ENCODE assay signal across 1 cellular context in the genomic region with DNA sequence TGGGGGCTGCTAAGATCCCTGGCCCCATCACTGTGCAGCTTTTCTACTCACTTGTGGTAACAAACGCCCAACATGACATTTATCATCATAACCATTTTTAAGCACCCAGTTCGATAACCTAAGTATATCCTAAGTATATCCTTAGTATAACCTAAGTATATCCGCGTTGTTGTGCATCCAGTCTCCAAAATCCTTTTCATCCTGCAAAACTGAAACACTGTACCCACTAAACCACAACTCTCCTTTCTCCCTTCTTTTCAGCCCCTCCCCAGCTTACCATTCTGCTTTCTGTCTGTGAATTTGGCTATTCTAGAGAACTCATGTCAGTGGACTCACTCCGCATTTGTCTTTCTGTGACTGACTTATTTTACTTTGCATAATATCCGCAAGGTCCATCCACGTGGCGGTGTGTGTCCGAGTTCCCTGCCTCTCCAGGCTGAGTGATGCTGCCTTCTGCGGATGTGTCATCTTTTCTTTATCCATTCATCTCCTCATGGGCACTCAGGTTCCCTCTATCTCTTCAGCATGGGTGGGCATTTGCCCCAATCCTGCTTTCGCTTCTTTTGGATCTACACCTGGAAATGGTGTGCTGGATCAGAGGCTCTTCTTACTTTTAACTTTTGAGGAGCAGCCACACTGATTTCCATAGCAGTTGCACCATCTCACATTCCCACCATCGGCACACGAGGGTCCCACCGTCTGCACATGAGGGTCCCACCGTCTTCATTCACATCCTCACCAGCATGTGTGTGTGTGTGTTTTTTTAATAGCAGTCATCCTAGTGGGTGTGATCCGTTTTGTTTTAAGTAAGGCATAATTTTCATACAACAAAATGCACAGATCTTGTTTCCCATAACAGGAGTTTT.
A peak's percentile ranks its signal among the peaks of the same experiment; 100 is the strongest.
TF ChIP-seq lines count a peak whose summit lies in the region.

No MANE protein-coding gene starts in this region.

TF ChIP-seq in K562, 482 proteins besides CTCF, POLR2A, EP300 and RAD21 (continued from another document and continues in another):
- TF ChIP-seq, protein P1, sequence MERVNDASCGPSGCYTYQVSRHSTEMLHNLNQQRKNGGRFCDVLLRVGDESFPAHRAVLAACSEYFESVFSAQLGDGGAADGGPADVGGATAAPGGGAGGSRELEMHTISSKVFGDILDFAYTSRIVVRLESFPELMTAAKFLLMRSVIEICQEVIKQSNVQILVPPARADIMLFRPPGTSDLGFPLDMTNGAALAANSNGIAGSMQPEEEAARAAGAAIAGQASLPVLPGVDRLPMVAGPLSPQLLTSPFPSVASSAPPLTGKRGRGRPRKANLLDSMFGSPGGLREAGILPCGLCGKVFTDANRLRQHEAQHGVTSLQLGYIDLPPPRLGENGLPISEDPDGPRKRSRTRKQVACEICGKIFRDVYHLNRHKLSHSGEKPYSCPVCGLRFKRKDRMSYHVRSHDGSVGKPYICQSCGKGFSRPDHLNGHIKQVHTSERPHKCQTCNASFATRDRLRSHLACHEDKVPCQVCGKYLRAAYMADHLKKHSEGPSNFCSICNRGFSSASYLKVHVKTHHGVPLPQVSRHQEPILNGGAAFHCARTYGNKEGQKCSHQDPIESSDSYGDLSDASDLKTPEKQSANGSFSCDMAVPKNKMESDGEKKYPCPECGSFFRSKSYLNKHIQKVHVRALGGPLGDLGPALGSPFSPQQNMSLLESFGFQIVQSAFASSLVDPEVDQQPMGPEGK (CRISPR knock-in tag; IDR thresholded peaks at IDR 0.05; ENCODE audit: borderline replicate concordance): no peak
- no peak for TF ChIP-seq ZNF197 (CRISPR knock-in tag; IDR thresholded peaks at IDR 0.05; ENCODE audit: low read depth)
- no peak for TF ChIP-seq ZNF444 (CRISPR knock-in tag; IDR thresholded peaks at IDR 0.05)
- no peak for TF ChIP-seq BACH1 (tag; IDR thresholded peaks at IDR 0.05)
- TF ChIP-seq, protein P2, sequence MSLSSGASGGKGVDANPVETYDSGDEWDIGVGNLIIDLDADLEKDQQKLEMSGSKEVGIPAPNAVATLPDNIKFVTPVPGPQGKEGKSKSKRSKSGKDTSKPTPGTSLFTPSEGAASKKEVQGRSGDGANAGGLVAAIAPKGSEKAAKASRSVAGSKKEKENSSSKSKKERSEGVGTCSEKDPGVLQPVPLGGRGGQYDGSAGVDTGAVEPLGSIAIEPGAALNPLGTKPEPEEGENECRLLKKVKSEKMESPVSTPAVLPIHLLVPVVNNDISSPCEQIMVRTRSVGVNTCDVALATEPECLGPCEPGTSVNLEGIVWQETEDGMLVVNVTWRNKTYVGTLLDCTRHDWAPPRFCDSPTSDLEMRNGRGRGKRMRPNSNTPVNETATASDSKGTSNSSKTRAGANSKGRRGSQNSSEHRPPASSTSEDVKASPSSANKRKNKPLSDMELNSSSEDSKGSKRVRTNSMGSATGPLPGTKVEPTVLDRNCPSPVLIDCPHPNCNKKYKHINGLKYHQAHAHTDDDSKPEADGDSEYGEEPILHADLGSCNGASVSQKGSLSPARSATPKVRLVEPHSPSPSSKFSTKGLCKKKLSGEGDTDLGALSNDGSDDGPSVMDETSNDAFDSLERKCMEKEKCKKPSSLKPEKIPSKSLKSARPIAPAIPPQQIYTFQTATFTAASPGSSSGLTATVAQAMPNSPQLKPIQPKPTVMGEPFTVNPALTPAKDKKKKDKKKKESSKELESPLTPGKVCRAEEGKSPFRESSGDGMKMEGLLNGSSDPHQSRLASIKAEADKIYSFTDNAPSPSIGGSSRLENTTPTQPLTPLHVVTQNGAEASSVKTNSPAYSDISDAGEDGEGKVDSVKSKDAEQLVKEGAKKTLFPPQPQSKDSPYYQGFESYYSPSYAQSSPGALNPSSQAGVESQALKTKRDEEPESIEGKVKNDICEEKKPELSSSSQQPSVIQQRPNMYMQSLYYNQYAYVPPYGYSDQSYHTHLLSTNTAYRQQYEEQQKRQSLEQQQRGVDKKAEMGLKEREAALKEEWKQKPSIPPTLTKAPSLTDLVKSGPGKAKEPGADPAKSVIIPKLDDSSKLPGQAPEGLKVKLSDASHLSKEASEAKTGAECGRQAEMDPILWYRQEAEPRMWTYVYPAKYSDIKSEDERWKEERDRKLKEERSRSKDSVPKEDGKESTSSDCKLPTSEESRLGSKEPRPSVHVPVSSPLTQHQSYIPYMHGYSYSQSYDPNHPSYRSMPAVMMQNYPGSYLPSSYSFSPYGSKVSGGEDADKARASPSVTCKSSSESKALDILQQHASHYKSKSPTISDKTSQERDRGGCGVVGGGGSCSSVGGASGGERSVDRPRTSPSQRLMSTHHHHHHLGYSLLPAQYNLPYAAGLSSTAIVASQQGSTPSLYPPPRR (CRISPR knock-in tag; IDR thresholded peaks at IDR 0.05; ENCODE audit: borderline replicate concordance): 0 out of 2 replicates have a peak, but pooled peaks have one; percentile 16
- TF ChIP-seq CHCHD3 (CRISPR knock-in tag; IDR thresholded peaks at IDR 0.05): no peak
- TF ChIP-seq SMC3 (conservative IDR thresholded peaks at IDR 0.05; ENCODE audit: insufficient read depth, low read depth, low read length): no peak
- TF ChIP-seq, protein P3, sequence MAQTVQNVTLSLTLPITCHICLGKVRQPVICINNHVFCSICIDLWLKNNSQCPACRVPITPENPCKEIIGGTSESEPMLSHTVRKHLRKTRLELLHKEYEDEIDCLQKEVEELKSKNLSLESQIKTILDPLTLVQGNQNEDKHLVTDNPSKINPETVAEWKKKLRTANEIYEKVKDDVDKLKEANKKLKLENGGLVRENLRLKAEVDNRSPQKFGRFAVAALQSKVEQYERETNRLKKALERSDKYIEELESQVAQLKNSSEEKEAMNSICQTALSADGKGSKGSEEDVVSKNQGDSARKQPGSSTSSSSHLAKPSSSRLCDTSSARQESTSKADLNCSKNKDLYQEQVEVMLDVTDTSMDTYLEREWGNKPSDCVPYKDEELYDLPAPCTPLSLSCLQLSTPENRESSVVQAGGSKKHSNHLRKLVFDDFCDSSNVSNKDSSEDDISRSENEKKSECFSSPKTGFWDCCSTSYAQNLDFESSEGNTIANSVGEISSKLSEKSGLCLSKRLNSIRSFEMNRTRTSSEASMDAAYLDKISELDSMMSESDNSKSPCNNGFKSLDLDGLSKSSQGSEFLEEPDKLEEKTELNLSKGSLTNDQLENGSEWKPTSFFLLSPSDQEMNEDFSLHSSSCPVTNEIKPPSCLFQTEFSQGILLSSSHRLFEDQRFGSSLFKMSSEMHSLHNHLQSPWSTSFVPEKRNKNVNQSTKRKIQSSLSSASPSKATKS (CRISPR knock-in tag; IDR thresholded peaks at IDR 0.05): no peak
- TF ChIP-seq SMAD4 (CRISPR knock-in tag; conservative IDR thresholded peaks at IDR 0.05): no peak
- no peak for TF ChIP-seq ZNF586 (CRISPR knock-in tag; conservative IDR thresholded peaks at IDR 0.05)
- no peak for TF ChIP-seq ZNF589 (CRISPR knock-in tag; IDR thresholded peaks at IDR 0.05; ENCODE audit: low read depth)
- no peak for TF ChIP-seq ZNF263 (CRISPR knock-in tag; IDR thresholded peaks at IDR 0.05; ENCODE audit: borderline replicate concordance)
- TF ChIP-seq, protein P4, sequence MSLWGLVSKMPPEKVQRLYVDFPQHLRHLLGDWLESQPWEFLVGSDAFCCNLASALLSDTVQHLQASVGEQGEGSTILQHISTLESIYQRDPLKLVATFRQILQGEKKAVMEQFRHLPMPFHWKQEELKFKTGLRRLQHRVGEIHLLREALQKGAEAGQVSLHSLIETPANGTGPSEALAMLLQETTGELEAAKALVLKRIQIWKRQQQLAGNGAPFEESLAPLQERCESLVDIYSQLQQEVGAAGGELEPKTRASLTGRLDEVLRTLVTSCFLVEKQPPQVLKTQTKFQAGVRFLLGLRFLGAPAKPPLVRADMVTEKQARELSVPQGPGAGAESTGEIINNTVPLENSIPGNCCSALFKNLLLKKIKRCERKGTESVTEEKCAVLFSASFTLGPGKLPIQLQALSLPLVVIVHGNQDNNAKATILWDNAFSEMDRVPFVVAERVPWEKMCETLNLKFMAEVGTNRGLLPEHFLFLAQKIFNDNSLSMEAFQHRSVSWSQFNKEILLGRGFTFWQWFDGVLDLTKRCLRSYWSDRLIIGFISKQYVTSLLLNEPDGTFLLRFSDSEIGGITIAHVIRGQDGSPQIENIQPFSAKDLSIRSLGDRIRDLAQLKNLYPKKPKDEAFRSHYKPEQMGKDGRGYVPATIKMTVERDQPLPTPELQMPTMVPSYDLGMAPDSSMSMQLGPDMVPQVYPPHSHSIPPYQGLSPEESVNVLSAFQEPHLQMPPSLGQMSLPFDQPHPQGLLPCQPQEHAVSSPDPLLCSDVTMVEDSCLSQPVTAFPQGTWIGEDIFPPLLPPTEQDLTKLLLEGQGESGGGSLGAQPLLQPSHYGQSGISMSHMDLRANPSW (CRISPR knock-in tag; IDR thresholded peaks at IDR 0.05): 0 out of 2 replicates have a peak, but pooled peaks have one; percentile 75
- no peak for TF ChIP-seq POLR2H (tag; IDR thresholded peaks at IDR 0.05; ENCODE audit: low read depth)
- TF ChIP-seq PML (IDR thresholded peaks at IDR 0.05; ENCODE audit: low read length): no peak
- TF ChIP-seq ETV1 (tag; conservative IDR thresholded peaks at IDR 0.05; ENCODE audit: low read depth): no peak
- peak; percentile 69; the same call in 1 of the 2 replicates for TF ChIP-seq TGIF2 (CRISPR knock-in tag; IDR thresholded peaks at IDR 0.05)
- TF ChIP-seq CEBPG (CRISPR knock-in tag; IDR thresholded peaks at IDR 0.05): 0 out of 2 replicates have a peak, but pooled peaks have one; percentile 17
- TF ChIP-seq CEBPG (tag; conservative IDR thresholded peaks at IDR 0.05 in 1 of 2, IDR thresholded peaks at IDR 0.05 in 1 of 2): no peak
- TF ChIP-seq BMI1 (IDR thresholded peaks at IDR 0.05; ENCODE audit: low read length): peak; percentile 66
- 0 out of 2 replicates have a peak, but pooled peaks have one; percentile 18 for TF ChIP-seq IFI16 (CRISPR knock-in tag; IDR thresholded peaks at IDR 0.05)
- TF ChIP-seq, protein P5, sequence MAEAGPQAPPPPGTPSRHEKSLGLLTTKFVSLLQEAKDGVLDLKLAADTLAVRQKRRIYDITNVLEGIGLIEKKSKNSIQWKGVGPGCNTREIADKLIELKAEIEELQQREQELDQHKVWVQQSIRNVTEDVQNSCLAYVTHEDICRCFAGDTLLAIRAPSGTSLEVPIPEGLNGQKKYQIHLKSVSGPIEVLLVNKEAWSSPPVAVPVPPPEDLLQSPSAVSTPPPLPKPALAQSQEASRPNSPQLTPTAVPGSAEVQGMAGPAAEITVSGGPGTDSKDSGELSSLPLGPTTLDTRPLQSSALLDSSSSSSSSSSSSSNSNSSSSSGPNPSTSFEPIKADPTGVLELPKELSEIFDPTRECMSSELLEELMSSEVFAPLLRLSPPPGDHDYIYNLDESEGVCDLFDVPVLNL (CRISPR knock-in tag; IDR thresholded peaks at IDR 0.05; ENCODE audit: low read depth): peak; percentile 24; the same call in 1 of the 2 replicates
- peak; percentile 64; the same call in 1 of the 2 replicates for TF ChIP-seq RNF2 (IDR thresholded peaks at IDR 0.05)
- no peak for TF ChIP-seq MTA3 (IDR thresholded peaks at IDR 0.05; ENCODE audit: borderline replicate concordance)
- TF ChIP-seq, protein P6, sequence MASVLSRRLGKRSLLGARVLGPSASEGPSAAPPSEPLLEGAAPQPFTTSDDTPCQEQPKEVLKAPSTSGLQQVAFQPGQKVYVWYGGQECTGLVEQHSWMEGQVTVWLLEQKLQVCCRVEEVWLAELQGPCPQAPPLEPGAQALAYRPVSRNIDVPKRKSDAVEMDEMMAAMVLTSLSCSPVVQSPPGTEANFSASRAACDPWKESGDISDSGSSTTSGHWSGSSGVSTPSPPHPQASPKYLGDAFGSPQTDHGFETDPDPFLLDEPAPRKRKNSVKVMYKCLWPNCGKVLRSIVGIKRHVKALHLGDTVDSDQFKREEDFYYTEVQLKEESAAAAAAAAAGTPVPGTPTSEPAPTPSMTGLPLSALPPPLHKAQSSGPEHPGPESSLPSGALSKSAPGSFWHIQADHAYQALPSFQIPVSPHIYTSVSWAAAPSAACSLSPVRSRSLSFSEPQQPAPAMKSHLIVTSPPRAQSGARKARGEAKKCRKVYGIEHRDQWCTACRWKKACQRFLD (CRISPR knock-in tag; IDR thresholded peaks at IDR 0.05): no peak
- no peak for TF ChIP-seq FIP1L1 (IDR thresholded peaks at IDR 0.05; ENCODE audit: low read depth, low read length, poor library complexity, severe bottlenecking)
- TF ChIP-seq LCOR (CRISPR knock-in tag; IDR thresholded peaks at IDR 0.05): 0 out of 2 replicates have a peak, but pooled peaks have one; percentile 59
- no peak for TF ChIP-seq ZNF3 (CRISPR knock-in tag; IDR thresholded peaks at IDR 0.05)
- TF ChIP-seq MYC (IDR thresholded peaks at IDR 0.05; ENCODE audit: low read depth, low read length): no peak
- TF ChIP-seq MYC (CRISPR knock-in tag; IDR thresholded peaks at IDR 0.05; ENCODE audit: borderline replicate concordance, low read depth): no peak
- TF ChIP-seq HOXB6 (CRISPR knock-in tag; IDR thresholded peaks at IDR 0.05; ENCODE audit: borderline replicate concordance): no peak
- no peak for TF ChIP-seq ZNF57 (CRISPR knock-in tag; IDR thresholded peaks at IDR 0.05)
- 0 out of 2 replicates have a peak, but pooled peaks have one; percentile 42 for TF ChIP-seq FOXP1 (CRISPR knock-in tag; IDR thresholded peaks at IDR 0.05)
- no peak for TF ChIP-seq TOE1 (IDR thresholded peaks at IDR 0.05; ENCODE audit: borderline replicate concordance)
- TF ChIP-seq TOE1 (CRISPR knock-in tag; IDR thresholded peaks at IDR 0.05; ENCODE audit: borderline replicate concordance, low read depth): 0 out of 2 replicates have a peak, but pooled peaks have one; percentile 72
- no peak for TF ChIP-seq MED1 (CRISPR knock-in tag; IDR thresholded peaks at IDR 0.05; ENCODE audit: borderline replicate concordance)
- peak; percentile 79 for TF ChIP-seq CBX2 (IDR thresholded peaks at IDR 0.05; ENCODE audit: insufficient read depth, low read length, poor library complexity, severe bottlenecking)
- no peak for TF ChIP-seq HDAC2 (IDR thresholded peaks at IDR 0.05)
- no peak for TF ChIP-seq CBX1 (IDR thresholded peaks at IDR 0.05; ENCODE audit: low read depth)
- 0 out of 2 replicates have a peak, but pooled peaks have one; percentile 3 for TF ChIP-seq ZKSCAN3 (CRISPR knock-in tag; IDR thresholded peaks at IDR 0.05)
- no peak for TF ChIP-seq ZNF354B (CRISPR knock-in tag; IDR thresholded peaks at IDR 0.05)
- TF ChIP-seq TCF3 (CRISPR knock-in tag; IDR thresholded peaks at IDR 0.05): no peak
- TF ChIP-seq COPS2 (conservative IDR thresholded peaks at IDR 0.05): no peak
- no peak for TF ChIP-seq NCOA4 (IDR thresholded peaks at IDR 0.05; ENCODE audit: partially characterized antibody)
- TF ChIP-seq, protein P7, sequence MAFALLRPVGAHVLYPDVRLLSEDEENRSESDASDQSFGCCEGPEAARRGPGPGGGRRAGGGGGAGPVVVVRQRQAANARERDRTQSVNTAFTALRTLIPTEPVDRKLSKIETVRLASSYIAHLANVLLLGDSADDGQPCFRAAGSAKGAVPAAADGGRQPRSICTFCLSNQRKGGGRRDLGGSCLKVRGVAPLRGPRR (CRISPR knock-in tag; IDR thresholded peaks at IDR 0.05): 0 out of 2 replicates have a peak, but pooled peaks have one; percentile 44
- TF ChIP-seq, protein P8, sequence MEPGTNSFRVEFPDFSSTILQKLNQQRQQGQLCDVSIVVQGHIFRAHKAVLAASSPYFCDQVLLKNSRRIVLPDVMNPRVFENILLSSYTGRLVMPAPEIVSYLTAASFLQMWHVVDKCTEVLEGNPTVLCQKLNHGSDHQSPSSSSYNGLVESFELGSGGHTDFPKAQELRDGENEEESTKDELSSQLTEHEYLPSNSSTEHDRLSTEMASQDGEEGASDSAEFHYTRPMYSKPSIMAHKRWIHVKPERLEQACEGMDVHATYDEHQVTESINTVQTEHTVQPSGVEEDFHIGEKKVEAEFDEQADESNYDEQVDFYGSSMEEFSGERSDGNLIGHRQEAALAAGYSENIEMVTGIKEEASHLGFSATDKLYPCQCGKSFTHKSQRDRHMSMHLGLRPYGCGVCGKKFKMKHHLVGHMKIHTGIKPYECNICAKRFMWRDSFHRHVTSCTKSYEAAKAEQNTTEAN (CRISPR knock-in tag; IDR thresholded peaks at IDR 0.05): no peak
- TF ChIP-seq ELF4 (CRISPR knock-in tag; IDR thresholded peaks at IDR 0.05): no peak
